Comparison of ENCODE assay signal across 12 cellular contexts in the genomic region with DNA sequence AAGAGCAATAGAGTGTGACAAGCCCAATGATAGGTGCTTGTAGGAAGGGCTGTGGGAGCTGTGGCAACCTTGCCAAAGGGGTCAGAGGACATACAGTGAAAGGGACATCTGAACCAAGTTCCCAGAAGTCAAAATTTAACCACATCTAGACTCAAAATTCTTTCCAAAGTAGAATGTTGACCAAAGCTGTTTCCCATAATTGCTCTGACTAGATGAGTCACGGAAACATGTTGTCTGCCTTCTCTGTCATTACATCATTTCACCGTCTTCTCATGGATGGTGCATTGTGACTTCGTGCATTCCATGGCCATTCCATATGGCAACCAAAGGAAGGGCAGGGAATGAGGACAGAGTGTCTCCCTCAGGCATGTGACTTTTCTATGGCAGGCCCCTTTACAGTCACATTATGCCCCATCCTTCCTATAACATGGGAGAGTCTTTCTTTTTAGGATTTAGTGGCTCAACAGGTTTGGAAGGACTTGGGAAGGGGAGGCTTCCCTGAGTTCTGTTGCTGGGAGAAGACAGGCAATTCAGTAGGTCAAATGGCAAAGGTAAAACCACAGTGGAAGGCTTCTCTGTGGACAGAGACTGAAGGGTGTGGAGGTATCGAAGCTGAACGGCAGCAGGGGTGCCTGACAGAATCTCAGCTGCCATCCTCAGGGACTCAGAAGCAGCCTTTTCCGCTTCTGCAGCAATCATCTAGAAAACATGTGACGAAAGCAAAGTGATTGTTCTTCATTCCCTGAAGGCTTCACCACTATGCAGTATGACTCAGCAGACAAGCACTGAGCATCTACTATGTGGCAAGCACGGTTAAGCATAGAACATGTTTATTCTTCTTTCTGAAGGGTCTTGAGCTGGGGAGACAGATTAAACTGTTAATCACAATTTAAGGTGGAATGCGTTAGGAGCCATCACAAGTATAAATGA. TPM values are rescaled to one million over a fixed set of nuclear protein-coding genes. Genes with fewer than 3 reads are reported as not detected.
DNase-seq lines count a peak whose midpoint lies in the region; ATAC-seq, FAIRE-seq and TF ChIP-seq lines count a peak whose summit lies in the region.
"Had no signal": no experiment of that assay in that cellular context is flagged by ENCODE, and none has a peak within 500 bp of the region (broad histone marks: within the 10 kb centered on the region; RNA-seq: fewer than 3 reads in every experiment).

No MANE protein-coding gene starts in this region.

- no peaks in the 10 kb centered on the region for H3K79me2 ChIP-seq in OCI-LY3 (ENCODE audit: low read length)

- H3K4me3 ChIP-seq in OCI-LY3 (ENCODE audit: low read length) (no peak overlapping the region), esophagus squamous epithelium (no peak overlapping the region)
- no peak overlapping the region for H3K4me3 ChIP-seq in CD8-positive, alpha-beta T cell (ENCODE audit: low read depth, low read length)

- H3K9me3 Mint-ChIP-seq in CD8-positive, alpha-beta T cell, result no peaks in the 10 kb centered on the region
- H3K9me3 Mint-ChIP-seq: stimulated activated naive CD8-positive, alpha-beta T cell treated with anti-CD3 and anti-CD28 coated beads, Interleukin-15, Interleukin-2, amounts not matched to agents 100 ng/mL and 50 ng/mL, for 24 hours had no signal

- H3K27ac Mint-ChIP-seq in CD8-positive, alpha-beta T cell, result no peak overlapping the region
- H3K27ac Mint-ChIP-seq: stimulated activated naive CD8-positive, alpha-beta T cell treated with anti-CD3 and anti-CD28 coated beads, Interleukin-15, Interleukin-2, amounts not matched to agents 100 ng/mL and 50 ng/mL, for 24 hours had no signal

- H3K27ac ChIP-seq in OCI-LY3 (ENCODE audit: low read length), result no peak overlapping the region
- no peak overlapping the region for H3K27ac ChIP-seq in esophagus squamous epithelium
- no peak overlapping the region for H3K27ac ChIP-seq in CD8-positive, alpha-beta T cell (ENCODE audit: low read depth, low read length)

- no peaks in the 10 kb centered on the region for H3K4me1 Mint-ChIP-seq in CD8-positive, alpha-beta T cell (ENCODE audit: low read depth)

- H3K27me3 ChIP-seq in OCI-LY3 (ENCODE audit: low read depth, low read length) (no peaks in the 10 kb centered on the region), esophagus squamous epithelium (no peaks in the 10 kb centered on the region)
- H3K27me3 ChIP-seq in CD8-positive, alpha-beta T cell (ENCODE audit: insufficient read depth, low read length), result no peaks in the 10 kb centered on the region

- peaks cover 3% of the 10 kb centered on the region for H3K27me3 Mint-ChIP-seq in CD8-positive, alpha-beta T cell (ENCODE audit: low read depth)

- CTCF ChIA-PET in CD8-positive, alpha-beta T cell (lab: Charles Lee), result no interaction called here

- 35 to 39% methylated on average over 9 of the region's 9 CpGs for WGBS in esophagus squamous epithelium, 2 donors

- DNase-seq in AG20443 (ENCODE audit: low spot score) (peak; percentile 50), H54 (ENCODE audit: insufficient read length, low spot score) (peak; percentile 14), fibroblast of gingiva (ENCODE audit: low read depth) (peak; percentile 17), esophagus squamous epithelium (lab: John Stamatoyannopoulos, UW) (no peak), cerebellar nuclear complex (lab: John Stamatoyannopoulos, UW) (no peak)
- no peak for DNase-seq in activated CD8-positive, alpha-beta memory T cell treated with anti-CD3 and anti-CD28 coated beads, Interleukin-2, amount 50 U/mL, for 48 hours
- DNase-seq in CD8-positive, alpha-beta T cell, result no peak
- DNase-seq: DND-41, NCI-H2227 treated with DMSO at 0.1 percent for 48 hours had no signal

- H3K9me3 ChIP-seq in OCI-LY3 (ENCODE audit: insufficient read depth, low read length) (no peaks in the 10 kb centered on the region), esophagus squamous epithelium (no peaks in the 10 kb centered on the region)
- H3K9me3 ChIP-seq in CD8-positive, alpha-beta T cell (ENCODE audit: low read length), result no peaks in the 10 kb centered on the region

- no peak overlapping the region for H3K4me3 Mint-ChIP-seq in CD8-positive, alpha-beta T cell
- H3K4me3 Mint-ChIP-seq: stimulated activated naive CD8-positive, alpha-beta T cell treated with anti-CD3 and anti-CD28 coated beads, Interleukin-15, Interleukin-2, amounts not matched to agents 100 ng/mL and 50 ng/mL, for 24 hours had no signal

- no peaks in the 10 kb centered on the region for H4K20me1 ChIP-seq in OCI-LY3 (ENCODE audit: insufficient read depth, low read length)

- H3K4me1 ChIP-seq in OCI-LY3 (ENCODE audit: low read length) (peaks cover 30% of the 10 kb centered on the region), esophagus squamous epithelium (no peaks in the 10 kb centered on the region)
- no peaks in the 10 kb centered on the region for H3K4me1 ChIP-seq in CD8-positive, alpha-beta T cell (ENCODE audit: insufficient read depth, low read length)

- intact Hi-C loops in esophagus squamous epithelium (cut with DNase I), result no loop called here
- intact Hi-C loops in CD8-positive, alpha-beta T cell (cut with DNase I, micrococcal nuclease), result no loop called here

- no peak for TF ChIP-seq POLR2A in H54 (IDR thresholded peaks at IDR 0.05; ENCODE audit: low read depth, low read length)
- no peak for TF ChIP-seq POLR2A in esophagus squamous epithelium (IDR thresholded peaks at IDR 0.05)

- peak; percentile 60 for FAIRE-seq in H54 (lab: Jason Lieb, UNC)

- no peak for TF ChIP-seq CTCF in OCI-LY3 (IDR thresholded peaks at IDR 0.05; ENCODE audit: low read depth, low read length)
- TF ChIP-seq CTCF in esophagus squamous epithelium (IDR thresholded peaks at IDR 0.05), result no peak
- no peak for TF ChIP-seq CTCF in CD8-positive, alpha-beta T cell (IDR thresholded peaks at IDR 0.05)

- ATAC-seq in CD8-positive, alpha-beta T cell, result no peak

- H3K36me3 Mint-ChIP-seq in CD8-positive, alpha-beta T cell, result no peaks in the 10 kb centered on the region

- no peak overlapping the region for H3K9ac ChIP-seq in OCI-LY3 (ENCODE audit: low read length)

- no peak overlapping the region for H2AFZ ChIP-seq in OCI-LY3 (ENCODE audit: low read depth, low read length)

- POLR2A ChIA-PET in CD8-positive, alpha-beta T cell (lab: Charles Lee), result no interaction called here

- H3K36me3 ChIP-seq in OCI-LY3 (replicated peaks; ENCODE audit: low read depth, low read length) (no peaks in the 10 kb centered on the region), esophagus squamous epithelium (no peaks in the 10 kb centered on the region)
- H3K36me3 ChIP-seq in CD8-positive, alpha-beta T cell (ENCODE audit: insufficient read depth, low read length), result no peaks in the 10 kb centered on the region

- peak overlapping the region; percentile 11 for H3K4me2 ChIP-seq in OCI-LY3 (ENCODE audit: low read length)

RNA-seq across cellular contexts. Expression of gene NPHS2, which starts 24.7 kb away (rescaled TPM):
- total RNA-seq in esophagus squamous epithelium, result not detected
- not detected for total RNA-seq in CD8-positive, alpha-beta T cell
- total RNA-seq: glomerular endothelial cell had no signal

RNA-seq across cellular contexts. Expression of gene TDRD5, which starts 40.6 kb away (rescaled TPM):
- under 1 TPM; 0.15 to 0.72 (median 0.37) TPM for total RNA-seq in esophagus squamous epithelium
- not detected for total RNA-seq in CD8-positive, alpha-beta T cell
- total RNA-seq: glomerular endothelial cell had no signal

Comparison
In these comparisons a context has a peak if more than half of its experiments do, and no peak if none do; other contexts are left out.
1. DNase-seq: peak in AG20443 (single experiment), H54 (single experiment) and fibroblast of gingiva (single experiment); none in activated CD8-positive, alpha-beta memory T cell treated with anti-CD3 and anti-CD28 coated beads, Interleukin-2, amount 50 U/mL, for 48 hours (single experiment), esophagus squamous epithelium (single experiment), CD8-positive, alpha-beta T cell (0 of 7) and cerebellar nuclear complex (0 of 2).